ENCODE assay signal across 1 cellular context in genomic region chr5:1332461-1333001, GRCh38.
TF ChIP-seq lines count a peak whose summit lies in the region.

No MANE protein-coding gene starts in this region.

TF ChIP-seq in HepG2, 621 proteins besides CTCF, POLR2A, EP300 and RAD21:
- TF ChIP-seq ZNF547 (CRISPR knock-in tag; IDR thresholded peaks at IDR 0.05), result no peak
- no peak for TF ChIP-seq ZBTB42 (CRISPR knock-in tag; IDR thresholded peaks at IDR 0.05)
TF ChIP-seq in HepG2: peak in this region for 0.
